ENCODE assay signal across 14 cellular contexts in genomic region chr14:26389646-26390508, GRCh38.
A peak's percentile ranks its signal among the peaks of the same experiment; 100 is the strongest.
DNase-seq lines count a peak whose midpoint lies in the region; TF ChIP-seq lines count a peak whose summit lies in the region.
"Had no signal": no experiment of that assay in that cellular context is flagged by ENCODE, and none has a peak within 500 bp of the region (broad histone marks: within the 10 kb centered on the region; RNA-seq: fewer than 3 reads in every experiment).

No MANE protein-coding gene starts in this region.

- TF ChIP-seq CTCF in epithelial cell of esophagus (IDR thresholded peaks at IDR 0.05; ENCODE audit: insufficient read depth, low read depth, low read length, missing control alignments), result no peak

- DNase-seq in ACHN, result peak; percentile 5
- peak; percentile 35 for DNase-seq in HS-5 (ENCODE audit: low read depth)
- peak; percentile 46 for DNase-seq in epithelial cell of esophagus (ENCODE audit: low read depth)
- peak; percentile 39 for DNase-seq in inferior parietal cortex (ENCODE audit: extremely low spot score)
- DNase-seq in SW480 (ENCODE audit: low spot score), result no peak
- no peak for DNase-seq in activated T-cell treated with anti-CD3 and anti-CD28 coated beads, Interleukin-2, amount 50 U/mL, for 48 hours
- DNase-seq in stimulated activated CD4-positive, alpha-beta T cell treated with anti-CD3 and anti-CD28 coated beads, Interleukin-15, amount 100 ng/mL, for 24 hours, result no peak
- no peak for DNase-seq in NCI-H1417 treated with DMSO at 0.1 percent for 48 hours (lab: John Stamatoyannopoulos, UW)
- DNase-seq: activated CD4-positive, alpha-beta T cell treated with anti-CD3 and anti-CD28 coated beads for 36 hours; NCI-H2107; NK-92 treated with Interleukin-12 subunit alpha and Interleukin-12 subunit beta, amount 100 ng/mL, for 24 hours; stimulated activated CD4-positive, alpha-beta T cell treated with anti-CD3 and anti-CD28 coated beads, Interleukin-2, amount 100 ng/mL, for 48 hours; stimulated activated CD8-positive, alpha-beta memory T cell treated with anti-CD3 and anti-CD28 coated beads, Interleukin-4, amount 100 ng/mL, for 48 hours; transverse colon had no signal

- no peak overlapping the region for H3K4me3 ChIP-seq in epithelial cell of esophagus (ENCODE audit: low read length)
- H3K4me3 ChIP-seq: transverse colon had no signal

- in situ Hi-C loops in ACHN (cut with HindIII; ENCODE audit: low pct_ligation_motif_present, low pct_unique_long_range_greater_than_20kb, low sequenced_read_pairs), result no loop called here

Comparison
In these comparisons a context has a peak if more than half of its experiments do, and no peak if none do; other contexts are left out.
1. DNase-seq: peak in ACHN (single experiment), HS-5 (single experiment), epithelial cell of esophagus (single experiment) and inferior parietal cortex (single experiment); none in SW480 (single experiment), activated T-cell treated with anti-CD3 and anti-CD28 coated beads, Interleukin-2, amount 50 U/mL, for 48 hours (0 of 2), stimulated activated CD4-positive, alpha-beta T cell treated with anti-CD3 and anti-CD28 coated beads, Interleukin-15, amount 100 ng/mL, for 24 hours (single experiment) and NCI-H1417 treated with DMSO at 0.1 percent for 48 hours (single experiment).